8 cellular contexts compared by ENCODE assay signal in genomic region chr12:32755654-32756475, GRCh38. TPM values are rescaled to one million over a fixed set of nuclear protein-coding genes. Genes with fewer than 3 reads are reported as not detected.
DNase-seq lines count a peak whose midpoint lies in the region; ATAC-seq and TF ChIP-seq lines count a peak whose summit lies in the region.

Gene YARS2, minus strand, starts transcription at chr12:32755897. Its CDS starts 23 bp downstream, at chr12:32755874.

- DNase-seq in NCI-H748 treated with DMSO at 0.1 percent for 48 hours (lab: John Stamatoyannopoulos, UW), result peak; percentile 99
- peak; percentile 83 to 86 for DNase-seq in activated CD4-positive, alpha-beta T cell treated with anti-CD3 and anti-CD28 coated beads, Interleukin-2, amount 50 U/mL, for 4 hours
- DNase-seq in dermis microvascular lymphatic vessel endothelial cell (ENCODE audit: low read depth in 2 of 2), result peak; percentile 90 to 99
- DNase-seq in right lobe of liver, result peak; percentile 93 to 96 (median 95)
- DNase-seq in stimulated activated CD4-positive, alpha-beta T cell treated with anti-CD3 and anti-CD28 coated beads, Interleukin-4, amount 100 ng/mL, for 48 hours (ENCODE audit: low read depth in 2 of 2), result peak; percentile 75 to 88

- H3K27me3 ChIP-seq in right lobe of liver, result no peaks in the 10 kb centered on the region

- peak; percentile 74 for TF ChIP-seq POLR2A in right lobe of liver (IDR thresholded peaks at IDR 0.05)

- no peaks in the 10 kb centered on the region for H3K9me3 ChIP-seq in right lobe of liver

- peak within 1 kb of the TSS; percentile 88 to 100 (median 92) for H3K4me3 ChIP-seq in right lobe of liver

- intact Hi-C loops in right lobe of liver (cut with DNase I), result loop anchor here in 1 of 2 donors (5.0 kb wide), 1 partner anchor 166 kb away; no protein-coding TSS in a partner anchor

- peak; percentile 86 for TF ChIP-seq CTCF in C4-2B (conservative IDR thresholded peaks at IDR 0.05)
- peak; percentile 75 to 89 (median 82) for TF ChIP-seq CTCF in right lobe of liver (IDR thresholded peaks at IDR 0.05)

- H3K27ac ChIP-seq in C4-2B, result peak within 1 kb of the TSS; percentile 97
- H3K27ac ChIP-seq in right lobe of liver, result peak within 1 kb of the TSS; percentile 81 to 83 (median 81)

- H3K36me3 ChIP-seq in right lobe of liver, result peaks cover 0 to 31% (median 6%) of the 10 kb centered on the region in 4 donors

- peaks cover 0 to 10% (median 3%) of the 10 kb centered on the region in 4 donors for H3K4me1 ChIP-seq in right lobe of liver

- 0% methylated on average over 33 of the region's 39 CpGs for WGBS in right lobe of liver (ENCODE audit: insufficient coverage, low coverage, low lambda C conversion rate, missing lambda C conversion rate)

- ATAC-seq in GM19351 (IDR thresholded peaks at IDR 0.05; ENCODE audit: unreplicated experiment), result peak; percentile 84
- ATAC-seq in HG03558 (IDR thresholded peaks at IDR 0.05; ENCODE audit: extremely low read depth, unreplicated experiment), result peak; percentile 77
- ATAC-seq in right lobe of liver, result peak; percentile 97 to 99 (median 98)

RNA-seq across cellular contexts. Expression of gene YARS2, which starts in this region (rescaled TPM):
- 31.4 and 33.9 TPM in 2 replicates for total RNA-seq in dermis microvascular lymphatic vessel endothelial cell
- 10 to 100 TPM in 2 of 6 experiments, 1 to 10 TPM in 4; 6.9 to 19.4 (median 9.0) TPM for total RNA-seq in right lobe of liver

Comparison
In these comparisons a context has a peak if more than half of its experiments do, and no peak if none do; other contexts are left out.
1. Peak in every context shown above with its lines: DNase-seq, ATAC-seq, H3K4me3 ChIP-seq and H3K27ac ChIP-seq.